1 cellular context compared by ENCODE assay signal in genomic region chr5:141394401-141395187, GRCh38. TPM values are rescaled to one million over a fixed set of nuclear protein-coding genes. Genes with fewer than 3 reads are reported as not detected.
"Had no signal": no experiment of that assay in that cellular context is flagged by ENCODE, and none has a peak within 500 bp of the region (broad histone marks: within the 10 kb centered on the region; RNA-seq: fewer than 3 reads in every experiment).

No MANE protein-coding gene starts in this region.

RNA-seq across cellular contexts. Expression of gene PCDHGB5, which starts 3.2 kb away (rescaled TPM):
- total RNA-seq: M059J had no signal

RNA-seq across cellular contexts. Expression of gene PCDHGB4, which starts 7.1 kb away (rescaled TPM):
- total RNA-seq: M059J had no signal
